Comparison of ENCODE assay signal across 16 cellular contexts in the genomic region with DNA sequence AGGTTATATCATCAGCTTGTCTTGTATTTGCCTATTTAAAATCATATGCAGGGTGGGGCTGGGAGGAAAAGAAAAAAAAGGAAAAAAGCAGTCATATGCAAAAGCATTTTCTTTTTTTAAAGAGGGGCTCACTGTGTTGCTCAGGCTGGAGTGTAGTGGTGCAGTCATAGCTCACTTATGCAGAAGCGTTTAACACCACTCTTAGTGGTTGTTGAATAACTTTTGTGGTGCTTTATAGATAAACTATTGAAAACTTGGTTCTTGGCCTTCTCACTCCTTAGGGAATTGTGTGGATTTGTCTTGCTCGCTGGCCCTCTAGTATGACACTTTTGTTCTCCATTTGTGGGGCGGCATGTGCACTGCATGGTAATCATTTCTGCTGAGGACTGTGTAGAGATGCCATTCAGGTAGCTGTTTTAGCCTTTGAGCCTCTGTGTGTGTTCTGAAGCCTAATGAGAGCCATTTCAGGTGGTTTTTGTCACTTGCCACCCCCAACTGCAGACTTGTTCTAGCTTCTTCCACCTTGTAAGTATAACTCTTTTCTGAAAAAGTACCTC.
"Had no signal": no experiment of that assay in that cellular context is flagged by ENCODE, and none has a peak within 500 bp of the region (broad histone marks: within the 10 kb centered on the region; RNA-seq: fewer than 3 reads in every experiment).

No MANE protein-coding gene starts in this region.

- H3K4me1 ChIP-seq: prostate gland, thyroid gland, vagina had no signal

- DNase-seq: activated CD4-positive, alpha-beta memory T cell treated with anti-CD3 and anti-CD28 coated beads for 36 hours; activated CD4-positive, alpha-beta T cell treated with anti-CD3 and anti-CD28 coated beads for 1 hour; activated gamma-delta T cell; activated T-cell treated with anti-CD3 and anti-CD28 coated beads, Interleukin-2, amount 50 U/mL, for 48 hours; kidney; naive thymus-derived CD8-positive, alpha-beta T cell; stimulated activated CD4-positive, alpha-beta T cell treated with anti-CD3 and anti-CD28 coated beads, Interleukin-15, amount 100 ng/mL, for 24 hours; stimulated activated CD4-positive, alpha-beta T cell treated with anti-CD3 and anti-CD28 coated beads, Interleukin-4, amount 100 ng/mL, for 4 hours; stimulated activated naive CD8-positive, alpha-beta T cell treated with anti-CD3 and anti-CD28 coated beads, Interleukin-15, amount 100 ng/mL, for 72 hours; thyroid gland had no signal

- H3K4me3 ChIP-seq: gastroesophageal sphincter, hepatocyte, lung, prostate gland, thyroid gland, vagina had no signal

- H3K27ac Mint-ChIP-seq: activated CD4-positive, alpha-beta memory T cell treated with anti-CD3 and anti-CD28 coated beads for 36 hours; activated naive CD8-positive, alpha-beta T cell; naive thymus-derived CD8-positive, alpha-beta T cell; stimulated activated naive CD8-positive, alpha-beta T cell treated with anti-CD3 and anti-CD28 coated beads, Interleukin-15, amount 100 ng/mL, for 72 hours had no signal

- H3K4me1 Mint-ChIP-seq: naive thymus-derived CD8-positive, alpha-beta T cell had no signal

- H3K4me3 Mint-ChIP-seq: activated CD4-positive, alpha-beta memory T cell treated with anti-CD3 and anti-CD28 coated beads for 36 hours; activated naive CD8-positive, alpha-beta T cell; naive thymus-derived CD8-positive, alpha-beta T cell; stimulated activated naive CD8-positive, alpha-beta T cell treated with anti-CD3 and anti-CD28 coated beads, Interleukin-15, amount 100 ng/mL, for 72 hours had no signal

- ATAC-seq: gastroesophageal sphincter; naive thymus-derived CD8-positive, alpha-beta T cell; stimulated activated naive CD8-positive, alpha-beta T cell treated with anti-CD3 and anti-CD28 coated beads, Interleukin-15, amount 100 ng/mL, for 72 hours had no signal

- H3K9me3 Mint-ChIP-seq: activated CD4-positive, alpha-beta memory T cell treated with anti-CD3 and anti-CD28 coated beads for 36 hours; naive thymus-derived CD8-positive, alpha-beta T cell; stimulated activated naive CD8-positive, alpha-beta T cell treated with anti-CD3 and anti-CD28 coated beads, Interleukin-15, amount 100 ng/mL, for 72 hours had no signal

- H3K27me3 Mint-ChIP-seq: activated CD4-positive, alpha-beta memory T cell treated with anti-CD3 and anti-CD28 coated beads for 36 hours; activated naive CD8-positive, alpha-beta T cell; naive thymus-derived CD8-positive, alpha-beta T cell; stimulated activated naive CD8-positive, alpha-beta T cell treated with anti-CD3 and anti-CD28 coated beads, Interleukin-15, amount 100 ng/mL, for 72 hours had no signal

- H3K36me3 ChIP-seq: prostate gland had no signal

- H3K27ac ChIP-seq: hepatocyte, prostate gland, thyroid gland, vagina had no signal

- H3K27me3 ChIP-seq: gastroesophageal sphincter, hepatocyte, thyroid gland, vagina had no signal

- H3K9me3 ChIP-seq: gastroesophageal sphincter, prostate gland, thyroid gland, vagina had no signal
